ENCODE assay signal across 13 cellular contexts in the genomic region with DNA sequence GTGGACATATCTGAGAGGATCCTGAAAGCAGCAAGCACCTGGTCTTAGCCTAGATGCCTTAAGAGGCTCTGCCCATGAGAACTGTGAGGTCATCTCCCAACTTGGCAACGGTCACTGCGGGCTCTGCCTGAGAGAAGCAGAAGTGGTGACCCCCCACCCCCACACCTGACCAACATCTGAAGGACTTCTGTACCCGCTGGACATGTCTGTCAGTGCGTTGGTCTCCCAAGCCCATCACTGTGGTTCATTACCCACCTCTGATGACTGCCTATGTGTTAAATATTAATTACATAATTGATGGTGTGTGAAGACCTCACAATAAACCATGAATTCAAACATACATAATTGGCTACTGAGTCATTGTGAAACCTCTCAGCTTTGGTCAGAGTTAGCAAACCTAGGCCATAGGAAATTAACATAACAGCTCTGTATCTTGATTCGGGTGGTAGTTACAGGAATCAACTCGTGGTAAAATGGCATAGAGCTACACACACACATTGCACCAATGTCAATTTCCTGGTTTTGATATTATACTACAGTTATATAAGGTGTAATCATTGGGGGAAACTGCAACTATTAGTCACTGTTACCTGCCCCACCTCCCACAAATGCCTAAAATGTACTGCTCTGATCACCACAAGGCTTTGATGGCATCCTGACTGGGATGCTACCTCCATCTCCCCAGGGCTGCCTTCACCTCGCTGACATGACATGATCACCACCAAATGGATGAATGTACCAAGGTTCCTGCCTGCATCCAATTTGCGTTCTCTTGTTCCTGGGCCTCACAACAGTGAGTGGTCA. TPM values are rescaled to one million over a fixed set of nuclear protein-coding genes. Genes with fewer than 3 reads are reported as not detected.
DNase-seq lines count a peak whose midpoint lies in the region; ATAC-seq and TF ChIP-seq lines count a peak whose summit lies in the region.
"Had no signal": no experiment of that assay in that cellular context is flagged by ENCODE, and none has a peak within 500 bp of the region (broad histone marks: within the 10 kb centered on the region; RNA-seq: fewer than 3 reads in every experiment).

No MANE protein-coding gene starts in this region.

- no peaks in the 10 kb centered on the region for H3K9me3 Mint-ChIP-seq in natural killer cell treated with Interleukin-12 subunit alpha and Interleukin-12 subunit beta and Interleukin-15 and Interleukin-18, amount 100 ng/mL, for 72 hours
- H3K9me3 Mint-ChIP-seq in natural killer cell (no peaks in the 10 kb centered on the region), chondrocyte (ENCODE audit: low read depth) (peaks cover 6% of the 10 kb centered on the region)
- peaks cover 6% of the 10 kb centered on the region for H3K9me3 Mint-ChIP-seq in activated CD8-positive, alpha-beta T cell treated with anti-CD3 and anti-CD28 coated beads for 36 hours
- peaks cover 16% of the 10 kb centered on the region in 2 donors for H3K9me3 Mint-ChIP-seq in stimulated activated naive CD8-positive, alpha-beta T cell treated with anti-CD3 and anti-CD28 coated beads, Interleukin-15, amount 100 ng/mL, for 72 hours

- TF ChIP-seq CTCF in natural killer cell (IDR thresholded peaks at IDR 0.05) = no peak
- TF ChIP-seq CTCF in activated CD8-positive, alpha-beta T cell treated with anti-CD3 and anti-CD28 coated beads for 36 hours (IDR thresholded peaks at IDR 0.05) = no peak
- TF ChIP-seq CTCF in chondrocyte (IDR thresholded peaks at IDR 0.05) = no peak

- peaks cover 36 to 42% of the 10 kb centered on the region in 2 donors for H3K4me1 Mint-ChIP-seq in natural killer cell treated with Interleukin-12 subunit alpha and Interleukin-12 subunit beta and Interleukin-15 and Interleukin-18, amount 100 ng/mL, for 72 hours (ENCODE audit: low read depth in 2 of 2)
- peaks cover 8 to 12% of the 10 kb centered on the region in 2 donors for H3K4me1 Mint-ChIP-seq in natural killer cell
- H3K4me1 Mint-ChIP-seq in activated CD8-positive, alpha-beta T cell treated with anti-CD3 and anti-CD28 coated beads for 36 hours (ENCODE audit: low read depth) = peaks cover 38% of the 10 kb centered on the region
- H3K4me1 Mint-ChIP-seq in stimulated activated naive CD8-positive, alpha-beta T cell treated with anti-CD3 and anti-CD28 coated beads, Interleukin-15, amount 100 ng/mL, for 72 hours = peaks cover 50% of the 10 kb centered on the region
- peaks cover 25% of the 10 kb centered on the region for H3K4me1 Mint-ChIP-seq in chondrocyte (ENCODE audit: low read depth)

- H3K27me3 Mint-ChIP-seq in natural killer cell treated with Interleukin-12 subunit alpha and Interleukin-12 subunit beta and Interleukin-15 and Interleukin-18, amount 100 ng/mL, for 72 hours = peaks cover 3 to 8% of the 10 kb centered on the region in 2 donors
- H3K27me3 Mint-ChIP-seq in natural killer cell (ENCODE audit: low read depth in 2 of 2) = peaks cover 0 to 3% of the 10 kb centered on the region in 2 donors
- H3K27me3 Mint-ChIP-seq in activated CD8-positive, alpha-beta T cell treated with anti-CD3 and anti-CD28 coated beads for 36 hours = peaks cover 25% of the 10 kb centered on the region
- H3K27me3 Mint-ChIP-seq in stimulated activated naive CD8-positive, alpha-beta T cell treated with anti-CD3 and anti-CD28 coated beads, Interleukin-15, amount 100 ng/mL, for 72 hours = peaks cover 17% of the 10 kb centered on the region
- H3K27me3 Mint-ChIP-seq in chondrocyte (ENCODE audit: low read depth) = no peaks in the 10 kb centered on the region
- H3K27me3 Mint-ChIP-seq: B cell had no signal

- peak overlapping the region; percentile 6 to 69 for H3K27ac Mint-ChIP-seq in natural killer cell treated with Interleukin-12 subunit alpha and Interleukin-12 subunit beta and Interleukin-15 and Interleukin-18, amount 100 ng/mL, for 72 hours
- no peak overlapping the region for H3K27ac Mint-ChIP-seq in natural killer cell
- no peak overlapping the region for H3K27ac Mint-ChIP-seq in activated CD8-positive, alpha-beta T cell treated with anti-CD3 and anti-CD28 coated beads for 36 hours
- peak overlapping the region; percentile 18 to 87 for H3K27ac Mint-ChIP-seq in stimulated activated naive CD8-positive, alpha-beta T cell treated with anti-CD3 and anti-CD28 coated beads, Interleukin-15, amount 100 ng/mL, for 72 hours
- no peak overlapping the region for H3K27ac Mint-ChIP-seq in chondrocyte (ENCODE audit: unreplicated experiment)
- H3K27ac Mint-ChIP-seq: B cell; T-helper 1 cell treated with Interleukin-12 subunit alpha and Interleukin-12 subunit beta and Interleukin-4 antibody, amounts not matched to agents 30 μg/mL and 1 μg/mL, for 36 hours had no signal

- intact Hi-C loops in natural killer cell (cut with micrococcal nuclease) = no loop called here
- intact Hi-C loops in activated CD8-positive, alpha-beta T cell treated with anti-CD3 and anti-CD28 coated beads for 36 hours (cut with micrococcal nuclease) = loop anchor here (2.0 to 5.0 kb wide), 3 partner anchors 40 to 160 kb away; a partner anchor contains a TSS

- DNase-seq in natural killer cell treated with Interleukin-12 subunit alpha and Interleukin-12 subunit beta and Interleukin-15 and Interleukin-18, amount 100 ng/mL, for 72 hours (ENCODE audit: low spot score) = no peak
- DNase-seq in natural killer cell (no peak), NCI-H1417 treated with DMSO at 0.1 percent for 48 hours (lab: John Stamatoyannopoulos, UW) (no peak), chondrocyte (ENCODE audit: low spot score) (no peak), retina (no peak)
- DNase-seq in activated CD8-positive, alpha-beta T cell treated with anti-CD3 and anti-CD28 coated beads for 36 hours = peak; percentile 70
- peak; percentile 55 to 81 for DNase-seq in stimulated activated naive CD8-positive, alpha-beta T cell treated with anti-CD3 and anti-CD28 coated beads, Interleukin-15, amount 100 ng/mL, for 72 hours
- DNase-seq: NCI-H2171, sigmoid colon, testis had no signal

- peaks cover 5% of the 10 kb centered on the region for H3K36me3 Mint-ChIP-seq in natural killer cell treated with Interleukin-12 subunit alpha and Interleukin-12 subunit beta and Interleukin-15 and Interleukin-18, amount 100 ng/mL, for 72 hours
- H3K36me3 Mint-ChIP-seq in natural killer cell = no peaks in the 10 kb centered on the region
- H3K36me3 Mint-ChIP-seq in activated CD8-positive, alpha-beta T cell treated with anti-CD3 and anti-CD28 coated beads for 36 hours (ENCODE audit: low read depth) = peaks cover 5% of the 10 kb centered on the region
- no peaks in the 10 kb centered on the region for H3K36me3 Mint-ChIP-seq in chondrocyte (ENCODE audit: low read depth)

- POLR2A ChIA-PET in activated CD8-positive, alpha-beta T cell treated with anti-CD3 and anti-CD28 coated beads for 36 hours (lab: Charles Lee) = no interaction called here

- CTCF ChIA-PET in activated CD8-positive, alpha-beta T cell treated with anti-CD3 and anti-CD28 coated beads for 36 hours (lab: Charles Lee) = no interaction called here

- peak overlapping the region; percentile 72 for H3K4me3 Mint-ChIP-seq in natural killer cell treated with Interleukin-12 subunit alpha and Interleukin-12 subunit beta and Interleukin-15 and Interleukin-18, amount 100 ng/mL, for 72 hours
- H3K4me3 Mint-ChIP-seq in natural killer cell (no peak overlapping the region), chondrocyte (ENCODE audit: unreplicated experiment) (no peak overlapping the region)
- H3K4me3 Mint-ChIP-seq in activated CD8-positive, alpha-beta T cell treated with anti-CD3 and anti-CD28 coated beads for 36 hours = no peak overlapping the region
- H3K4me3 Mint-ChIP-seq in stimulated activated naive CD8-positive, alpha-beta T cell treated with anti-CD3 and anti-CD28 coated beads, Interleukin-15, amount 100 ng/mL, for 72 hours = peak overlapping the region in 1 of 2 donors; percentile 29
- H3K4me3 Mint-ChIP-seq: B cell; T-helper 1 cell treated with Interleukin-12 subunit alpha and Interleukin-12 subunit beta and Interleukin-4 antibody, amounts not matched to agents 30 μg/mL and 1 μg/mL, for 36 hours had no signal

- ATAC-seq in natural killer cell treated with Interleukin-12 subunit alpha and Interleukin-12 subunit beta and Interleukin-15 and Interleukin-18, amount 100 ng/mL, for 72 hours = peak; percentile 71 to 73
- ATAC-seq in natural killer cell = no peak
- ATAC-seq in HG02885 (IDR thresholded peaks at IDR 0.05; ENCODE audit: poor library complexity, unreplicated experiment) = peak; percentile 49
- ATAC-seq in activated CD8-positive, alpha-beta T cell treated with anti-CD3 and anti-CD28 coated beads for 36 hours = peak; percentile 78
- ATAC-seq in stimulated activated naive CD8-positive, alpha-beta T cell treated with anti-CD3 and anti-CD28 coated beads, Interleukin-15, amount 100 ng/mL, for 72 hours = peak; percentile 89

RNA-seq across cellular contexts. Expression of a gene that starts 4.3 kb away (rescaled TPM):
- 10 to 100 TPM; 60.2 to 72.7 TPM for total RNA-seq in natural killer cell treated with Interleukin-12 subunit alpha and Interleukin-12 subunit beta and Interleukin-15 and Interleukin-18, amount 100 ng/mL, for 72 hours
- 10 to 100 TPM; 49.2 to 57.1 (median 50.0) TPM for total RNA-seq in natural killer cell
- total RNA-seq in activated CD8-positive, alpha-beta T cell treated with anti-CD3 and anti-CD28 coated beads for 36 hours = 10 to 100 TPM; 38.2 to 38.8 TPM
- total RNA-seq in chondrocyte = 209 to 255 TPM (median 228 TPM) in 3 replicates

Comparison
In these comparisons a context has a peak if more than half of its experiments do, and no peak if none do; other contexts are left out.
1. ATAC-seq: peak in natural killer cell treated with Interleukin-12 subunit alpha and Interleukin-12 subunit beta and Interleukin-15 and Interleukin-18, amount 100 ng/mL, for 72 hours (2 of 2), HG02885 (single experiment), activated CD8-positive, alpha-beta T cell treated with anti-CD3 and anti-CD28 coated beads for 36 hours (single experiment) and stimulated activated naive CD8-positive, alpha-beta T cell treated with anti-CD3 and anti-CD28 coated beads, Interleukin-15, amount 100 ng/mL, for 72 hours (single experiment); none in natural killer cell (0 of 3).
2. H3K27ac Mint-ChIP-seq: peak in natural killer cell treated with Interleukin-12 subunit alpha and Interleukin-12 subunit beta and Interleukin-15 and Interleukin-18, amount 100 ng/mL, for 72 hours (2 of 2) and stimulated activated naive CD8-positive, alpha-beta T cell treated with anti-CD3 and anti-CD28 coated beads, Interleukin-15, amount 100 ng/mL, for 72 hours (2 of 2); none in natural killer cell (0 of 2), activated CD8-positive, alpha-beta T cell treated with anti-CD3 and anti-CD28 coated beads for 36 hours (single experiment) and chondrocyte (single experiment).
3. DNase-seq: peak in activated CD8-positive, alpha-beta T cell treated with anti-CD3 and anti-CD28 coated beads for 36 hours (single experiment) and stimulated activated naive CD8-positive, alpha-beta T cell treated with anti-CD3 and anti-CD28 coated beads, Interleukin-15, amount 100 ng/mL, for 72 hours (2 of 2); none in natural killer cell treated with Interleukin-12 subunit alpha and Interleukin-12 subunit beta and Interleukin-15 and Interleukin-18, amount 100 ng/mL, for 72 hours (single experiment), natural killer cell (single experiment), NCI-H1417 treated with DMSO at 0.1 percent for 48 hours (single experiment), chondrocyte (single experiment) and retina (single experiment).